Comparison of ENCODE assay signal across 1 cellular context in the genomic region with DNA sequence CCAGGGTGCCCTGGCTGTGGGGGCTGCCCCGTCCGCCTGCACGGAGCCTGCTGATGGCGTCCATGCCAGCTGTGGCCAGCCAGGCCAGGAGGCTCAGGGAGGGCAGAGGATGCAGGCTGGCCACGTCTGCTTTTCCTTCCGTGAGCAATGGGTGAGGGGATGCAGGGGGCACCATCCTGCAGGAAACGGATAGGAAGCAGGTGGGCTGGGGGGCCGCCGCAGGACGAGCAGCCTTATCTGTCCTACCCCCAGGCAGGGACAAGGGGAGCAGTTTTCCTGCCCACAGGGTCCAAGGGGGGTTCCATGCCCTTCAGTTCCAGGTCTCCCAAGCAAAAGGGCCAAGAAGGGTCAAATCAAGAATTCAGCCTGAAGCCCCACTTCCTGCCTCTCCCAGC.
TF ChIP-seq lines count a peak whose summit lies in the region.

No MANE protein-coding gene starts in this region.

TF ChIP-seq in HepG2, 621 proteins besides CTCF, POLR2A, EP300 and RAD21:
- TF ChIP-seq, protein P1, sequence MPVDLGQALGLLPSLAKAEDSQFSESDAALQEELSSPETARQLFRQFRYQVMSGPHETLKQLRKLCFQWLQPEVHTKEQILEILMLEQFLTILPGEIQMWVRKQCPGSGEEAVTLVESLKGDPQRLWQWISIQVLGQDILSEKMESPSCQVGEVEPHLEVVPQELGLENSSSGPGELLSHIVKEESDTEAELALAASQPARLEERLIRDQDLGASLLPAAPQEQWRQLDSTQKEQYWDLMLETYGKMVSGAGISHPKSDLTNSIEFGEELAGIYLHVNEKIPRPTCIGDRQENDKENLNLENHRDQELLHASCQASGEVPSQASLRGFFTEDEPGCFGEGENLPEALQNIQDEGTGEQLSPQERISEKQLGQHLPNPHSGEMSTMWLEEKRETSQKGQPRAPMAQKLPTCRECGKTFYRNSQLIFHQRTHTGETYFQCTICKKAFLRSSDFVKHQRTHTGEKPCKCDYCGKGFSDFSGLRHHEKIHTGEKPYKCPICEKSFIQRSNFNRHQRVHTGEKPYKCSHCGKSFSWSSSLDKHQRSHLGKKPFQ (CRISPR knock-in tag; IDR thresholded peaks at IDR 0.05; ENCODE audit: insufficient replicate concordance) = no peak
- no peak for TF ChIP-seq SRF (IDR thresholded peaks at IDR 0.05; ENCODE audit: low read depth, low read length)
- TF ChIP-seq, protein P2, sequence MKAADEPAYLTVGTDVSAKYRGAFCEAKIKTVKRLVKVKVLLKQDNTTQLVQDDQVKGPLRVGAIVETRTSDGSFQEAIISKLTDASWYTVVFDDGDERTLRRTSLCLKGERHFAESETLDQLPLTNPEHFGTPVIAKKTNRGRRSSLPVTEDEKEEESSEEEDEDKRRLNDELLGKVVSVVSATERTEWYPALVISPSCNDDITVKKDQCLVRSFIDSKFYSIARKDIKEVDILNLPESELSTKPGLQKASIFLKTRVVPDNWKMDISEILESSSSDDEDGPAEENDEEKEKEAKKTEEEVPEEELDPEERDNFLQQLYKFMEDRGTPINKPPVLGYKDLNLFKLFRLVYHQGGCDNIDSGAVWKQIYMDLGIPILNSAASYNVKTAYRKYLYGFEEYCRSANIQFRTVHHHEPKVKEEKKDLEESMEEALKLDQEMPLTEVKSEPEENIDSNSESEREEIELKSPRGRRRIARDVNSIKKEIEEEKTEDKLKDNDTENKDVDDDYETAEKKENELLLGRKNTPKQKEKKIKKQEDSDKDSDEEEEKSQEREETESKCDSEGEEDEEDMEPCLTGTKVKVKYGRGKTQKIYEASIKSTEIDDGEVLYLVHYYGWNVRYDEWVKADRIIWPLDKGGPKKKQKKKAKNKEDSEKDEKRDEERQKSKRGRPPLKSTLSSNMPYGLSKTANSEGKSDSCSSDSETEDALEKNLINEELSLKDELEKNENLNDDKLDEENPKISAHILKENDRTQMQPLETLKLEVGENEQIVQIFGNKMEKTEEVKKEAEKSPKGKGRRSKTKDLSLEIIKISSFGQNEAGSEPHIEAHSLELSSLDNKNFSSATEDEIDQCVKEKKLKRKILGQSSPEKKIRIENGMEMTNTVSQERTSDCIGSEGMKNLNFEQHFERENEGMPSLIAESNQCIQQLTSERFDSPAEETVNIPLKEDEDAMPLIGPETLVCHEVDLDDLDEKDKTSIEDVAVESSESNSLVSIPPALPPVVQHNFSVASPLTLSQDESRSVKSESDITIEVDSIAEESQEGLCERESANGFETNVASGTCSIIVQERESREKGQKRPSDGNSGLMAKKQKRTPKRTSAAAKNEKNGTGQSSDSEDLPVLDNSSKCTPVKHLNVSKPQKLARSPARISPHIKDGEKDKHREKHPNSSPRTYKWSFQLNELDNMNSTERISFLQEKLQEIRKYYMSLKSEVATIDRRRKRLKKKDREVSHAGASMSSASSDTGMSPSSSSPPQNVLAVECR (CRISPR knock-in tag; IDR thresholded peaks at IDR 0.05; ENCODE audit: borderline replicate concordance) = peak; percentile 21; the same call in 1 of the 2 replicates
- no peak for TF ChIP-seq PITX1 (CRISPR knock-in tag; IDR thresholded peaks at IDR 0.05)
- peak; percentile 53 for TF ChIP-seq RBFOX2 (IDR thresholded peaks at IDR 0.05; ENCODE audit: low read depth, low read length)
- no peak for TF ChIP-seq KLF13 (CRISPR knock-in tag; IDR thresholded peaks at IDR 0.05)
- no peak for TF ChIP-seq RFX5 (IDR thresholded peaks at IDR 0.05; ENCODE audit: low read depth, low read length)
- TF ChIP-seq AKAP8 (CRISPR knock-in tag; IDR thresholded peaks at IDR 0.05) = no peak; the same call in 1 of the 2 replicates
- no peak for TF ChIP-seq ZNF12 (CRISPR knock-in tag; IDR thresholded peaks at IDR 0.05)
- TF ChIP-seq ZNF143 (CRISPR knock-in tag; IDR thresholded peaks at IDR 0.05) = no peak
- no peak for TF ChIP-seq ZNF747 (CRISPR knock-in tag; IDR thresholded peaks at IDR 0.05; ENCODE audit: borderline replicate concordance)
- TF ChIP-seq NR2F6 (IDR thresholded peaks at IDR 0.05) = no peak
- TF ChIP-seq NR2F6 (CRISPR knock-in tag; IDR thresholded peaks at IDR 0.05) = no peak
- TF ChIP-seq NFYC (CRISPR knock-in tag; IDR thresholded peaks at IDR 0.05) = no peak
- TF ChIP-seq DR1 (CRISPR knock-in tag; IDR thresholded peaks at IDR 0.05) = no peak
- no peak for TF ChIP-seq ZNF468 (CRISPR knock-in tag; IDR thresholded peaks at IDR 0.05)
- TF ChIP-seq ZNF558 (CRISPR knock-in tag; IDR thresholded peaks at IDR 0.05; ENCODE audit: borderline replicate concordance) = 0 out of 2 replicates have a peak, but pooled peaks have one; percentile 56
- no peak for TF ChIP-seq PHF21A (CRISPR knock-in tag; IDR thresholded peaks at IDR 0.05)
- no peak for TF ChIP-seq ZSCAN12 (CRISPR knock-in tag; IDR thresholded peaks at IDR 0.05)
- TF ChIP-seq, protein P3, sequence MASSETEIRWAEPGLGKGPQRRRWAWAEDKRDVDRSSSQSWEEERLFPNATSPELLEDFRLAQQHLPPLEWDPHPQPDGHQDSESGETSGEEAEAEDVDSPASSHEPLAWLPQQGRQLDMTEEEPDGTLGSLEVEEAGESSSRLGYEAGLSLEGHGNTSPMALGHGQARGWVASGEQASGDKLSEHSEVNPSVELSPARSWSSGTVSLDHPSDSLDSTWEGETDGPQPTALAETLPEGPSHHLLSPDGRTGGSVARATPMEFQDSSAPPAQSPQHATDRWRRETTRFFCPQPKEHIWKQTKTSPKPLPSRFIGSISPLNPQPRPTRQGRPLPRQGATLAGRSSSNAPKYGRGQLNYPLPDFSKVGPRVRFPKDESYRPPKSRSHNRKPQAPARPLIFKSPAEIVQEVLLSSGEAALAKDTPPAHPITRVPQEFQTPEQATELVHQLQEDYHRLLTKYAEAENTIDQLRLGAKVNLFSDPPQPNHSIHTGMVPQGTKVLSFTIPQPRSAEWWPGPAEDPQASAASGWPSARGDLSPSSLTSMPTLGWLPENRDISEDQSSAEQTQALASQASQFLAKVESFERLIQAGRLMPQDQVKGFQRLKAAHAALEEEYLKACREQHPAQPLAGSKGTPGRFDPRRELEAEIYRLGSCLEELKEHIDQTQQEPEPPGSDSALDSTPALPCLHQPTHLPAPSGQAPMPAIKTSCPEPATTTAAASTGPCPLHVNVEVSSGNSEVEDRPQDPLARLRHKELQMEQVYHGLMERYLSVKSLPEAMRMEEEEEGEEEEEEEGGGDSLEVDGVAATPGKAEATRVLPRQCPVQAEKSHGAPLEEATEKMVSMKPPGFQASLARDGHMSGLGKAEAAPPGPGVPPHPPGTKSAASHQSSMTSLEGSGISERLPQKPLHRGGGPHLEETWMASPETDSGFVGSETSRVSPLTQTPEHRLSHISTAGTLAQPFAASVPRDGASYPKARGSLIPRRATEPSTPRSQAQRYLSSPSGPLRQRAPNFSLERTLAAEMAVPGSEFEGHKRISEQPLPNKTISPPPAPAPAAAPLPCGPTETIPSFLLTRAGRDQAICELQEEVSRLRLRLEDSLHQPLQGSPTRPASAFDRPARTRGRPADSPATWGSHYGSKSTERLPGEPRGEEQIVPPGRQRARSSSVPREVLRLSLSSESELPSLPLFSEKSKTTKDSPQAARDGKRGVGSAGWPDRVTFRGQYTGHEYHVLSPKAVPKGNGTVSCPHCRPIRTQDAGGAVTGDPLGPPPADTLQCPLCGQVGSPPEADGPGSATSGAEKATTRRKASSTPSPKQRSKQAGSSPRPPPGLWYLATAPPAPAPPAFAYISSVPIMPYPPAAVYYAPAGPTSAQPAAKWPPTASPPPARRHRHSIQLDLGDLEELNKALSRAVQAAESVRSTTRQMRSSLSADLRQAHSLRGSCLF (CRISPR knock-in tag; IDR thresholded peaks at IDR 0.05; ENCODE audit: borderline replicate concordance) = no peak
- TF ChIP-seq, protein P4, sequence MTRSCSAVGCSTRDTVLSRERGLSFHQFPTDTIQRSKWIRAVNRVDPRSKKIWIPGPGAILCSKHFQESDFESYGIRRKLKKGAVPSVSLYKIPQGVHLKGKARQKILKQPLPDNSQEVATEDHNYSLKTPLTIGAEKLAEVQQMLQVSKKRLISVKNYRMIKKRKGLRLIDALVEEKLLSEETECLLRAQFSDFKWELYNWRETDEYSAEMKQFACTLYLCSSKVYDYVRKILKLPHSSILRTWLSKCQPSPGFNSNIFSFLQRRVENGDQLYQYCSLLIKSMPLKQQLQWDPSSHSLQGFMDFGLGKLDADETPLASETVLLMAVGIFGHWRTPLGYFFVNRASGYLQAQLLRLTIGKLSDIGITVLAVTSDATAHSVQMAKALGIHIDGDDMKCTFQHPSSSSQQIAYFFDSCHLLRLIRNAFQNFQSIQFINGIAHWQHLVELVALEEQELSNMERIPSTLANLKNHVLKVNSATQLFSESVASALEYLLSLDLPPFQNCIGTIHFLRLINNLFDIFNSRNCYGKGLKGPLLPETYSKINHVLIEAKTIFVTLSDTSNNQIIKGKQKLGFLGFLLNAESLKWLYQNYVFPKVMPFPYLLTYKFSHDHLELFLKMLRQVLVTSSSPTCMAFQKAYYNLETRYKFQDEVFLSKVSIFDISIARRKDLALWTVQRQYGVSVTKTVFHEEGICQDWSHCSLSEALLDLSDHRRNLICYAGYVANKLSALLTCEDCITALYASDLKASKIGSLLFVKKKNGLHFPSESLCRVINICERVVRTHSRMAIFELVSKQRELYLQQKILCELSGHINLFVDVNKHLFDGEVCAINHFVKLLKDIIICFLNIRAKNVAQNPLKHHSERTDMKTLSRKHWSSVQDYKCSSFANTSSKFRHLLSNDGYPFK (CRISPR knock-in tag; IDR thresholded peaks at IDR 0.05; ENCODE audit: borderline replicate concordance) = 0 out of 2 replicates have a peak, but pooled peaks have one; percentile 17
- TF ChIP-seq, protein P5, sequence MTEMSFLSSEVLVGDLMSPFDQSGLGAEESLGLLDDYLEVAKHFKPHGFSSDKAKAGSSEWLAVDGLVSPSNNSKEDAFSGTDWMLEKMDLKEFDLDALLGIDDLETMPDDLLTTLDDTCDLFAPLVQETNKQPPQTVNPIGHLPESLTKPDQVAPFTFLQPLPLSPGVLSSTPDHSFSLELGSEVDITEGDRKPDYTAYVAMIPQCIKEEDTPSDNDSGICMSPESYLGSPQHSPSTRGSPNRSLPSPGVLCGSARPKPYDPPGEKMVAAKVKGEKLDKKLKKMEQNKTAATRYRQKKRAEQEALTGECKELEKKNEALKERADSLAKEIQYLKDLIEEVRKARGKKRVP (CRISPR knock-in tag; IDR thresholded peaks at IDR 0.05) = no peak
- TF ChIP-seq AGO2 (optimal IDR thresholded peaks at IDR 0.05; ENCODE audit: low read depth, low read length) = peak; percentile 78
- no peak for TF ChIP-seq PHF5A (CRISPR knock-in tag; IDR thresholded peaks at IDR 0.05; ENCODE audit: low read depth, unreplicated experiment)
- TF ChIP-seq, protein P6, sequence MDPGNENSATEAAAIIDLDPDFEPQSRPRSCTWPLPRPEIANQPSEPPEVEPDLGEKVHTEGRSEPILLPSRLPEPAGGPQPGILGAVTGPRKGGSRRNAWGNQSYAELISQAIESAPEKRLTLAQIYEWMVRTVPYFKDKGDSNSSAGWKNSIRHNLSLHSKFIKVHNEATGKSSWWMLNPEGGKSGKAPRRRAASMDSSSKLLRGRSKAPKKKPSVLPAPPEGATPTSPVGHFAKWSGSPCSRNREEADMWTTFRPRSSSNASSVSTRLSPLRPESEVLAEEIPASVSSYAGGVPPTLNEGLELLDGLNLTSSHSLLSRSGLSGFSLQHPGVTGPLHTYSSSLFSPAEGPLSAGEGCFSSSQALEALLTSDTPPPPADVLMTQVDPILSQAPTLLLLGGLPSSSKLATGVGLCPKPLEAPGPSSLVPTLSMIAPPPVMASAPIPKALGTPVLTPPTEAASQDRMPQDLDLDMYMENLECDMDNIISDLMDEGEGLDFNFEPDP (CRISPR knock-in tag; conservative IDR thresholded peaks at IDR 0.05) = 0 out of 2 replicates have a peak, but pooled peaks have one; percentile 56
- TF ChIP-seq, protein P7, sequence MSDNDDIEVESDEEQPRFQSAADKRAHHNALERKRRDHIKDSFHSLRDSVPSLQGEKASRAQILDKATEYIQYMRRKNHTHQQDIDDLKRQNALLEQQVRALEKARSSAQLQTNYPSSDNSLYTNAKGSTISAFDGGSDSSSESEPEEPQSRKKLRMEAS (IDR thresholded peaks at IDR 0.05) = no peak
- TF ChIP-seq SMAD9 (CRISPR knock-in tag; IDR thresholded peaks at IDR 0.05) = no peak
- peak; percentile 36; the same call in 1 of the 2 replicates for TF ChIP-seq POLR2AphosphoS5 (IDR thresholded peaks at IDR 0.05; ENCODE audit: low read depth, low read length)
- TF ChIP-seq, protein P8, sequence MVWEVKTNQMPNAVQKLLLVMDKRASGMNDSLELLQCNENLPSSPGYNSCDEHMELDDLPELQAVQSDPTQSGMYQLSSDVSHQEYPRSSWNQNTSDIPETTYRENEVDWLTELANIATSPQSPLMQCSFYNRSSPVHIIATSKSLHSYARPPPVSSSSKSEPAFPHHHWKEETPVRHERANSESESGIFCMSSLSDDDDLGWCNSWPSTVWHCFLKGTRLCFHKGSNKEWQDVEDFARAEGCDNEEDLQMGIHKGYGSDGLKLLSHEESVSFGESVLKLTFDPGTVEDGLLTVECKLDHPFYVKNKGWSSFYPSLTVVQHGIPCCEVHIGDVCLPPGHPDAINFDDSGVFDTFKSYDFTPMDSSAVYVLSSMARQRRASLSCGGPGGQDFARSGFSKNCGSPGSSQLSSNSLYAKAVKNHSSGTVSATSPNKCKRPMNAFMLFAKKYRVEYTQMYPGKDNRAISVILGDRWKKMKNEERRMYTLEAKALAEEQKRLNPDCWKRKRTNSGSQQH (CRISPR knock-in tag; IDR thresholded peaks at IDR 0.05; ENCODE audit: low read depth) = no peak
- no peak for TF ChIP-seq KAT2B (IDR thresholded peaks at IDR 0.05; ENCODE audit: borderline replicate concordance, low read depth, low read length)
- TF ChIP-seq, protein P9, sequence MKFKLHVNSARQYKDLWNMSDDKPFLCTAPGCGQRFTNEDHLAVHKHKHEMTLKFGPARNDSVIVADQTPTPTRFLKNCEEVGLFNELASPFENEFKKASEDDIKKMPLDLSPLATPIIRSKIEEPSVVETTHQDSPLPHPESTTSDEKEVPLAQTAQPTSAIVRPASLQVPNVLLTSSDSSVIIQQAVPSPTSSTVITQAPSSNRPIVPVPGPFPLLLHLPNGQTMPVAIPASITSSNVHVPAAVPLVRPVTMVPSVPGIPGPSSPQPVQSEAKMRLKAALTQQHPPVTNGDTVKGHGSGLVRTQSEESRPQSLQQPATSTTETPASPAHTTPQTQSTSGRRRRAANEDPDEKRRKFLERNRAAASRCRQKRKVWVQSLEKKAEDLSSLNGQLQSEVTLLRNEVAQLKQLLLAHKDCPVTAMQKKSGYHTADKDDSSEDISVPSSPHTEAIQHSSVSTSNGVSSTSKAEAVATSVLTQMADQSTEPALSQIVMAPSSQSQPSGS (CRISPR knock-in tag; IDR thresholded peaks at IDR 0.05) = no peak
- peak; percentile 90 for TF ChIP-seq RBM22 (optimal IDR thresholded peaks at IDR 0.05; ENCODE audit: low read length)
